15 cellular contexts compared by ENCODE assay signal in genomic region chr11:65880844-65881421, GRCh38. TPM values are rescaled to one million over a fixed set of nuclear protein-coding genes. Genes with fewer than 3 reads are reported as not detected.
A peak's percentile ranks its signal among the peaks of the same experiment; 100 is the strongest.
DNase-seq lines count a peak whose midpoint lies in the region; ATAC-seq and TF ChIP-seq lines count a peak whose summit lies in the region.
"Had no signal": no experiment of that assay in that cellular context is flagged by ENCODE, and none has a peak within 500 bp of the region (broad histone marks: within the 10 kb centered on the region; RNA-seq: fewer than 3 reads in every experiment).

No MANE protein-coding gene starts in this region.

- TF ChIP-seq POLR2A in spleen (IDR thresholded peaks at IDR 0.05): no peak

- H3K9me3 ChIP-seq in MG63: no peaks in the 10 kb centered on the region
- H3K9me3 ChIP-seq in spleen: no peaks in the 10 kb centered on the region
- H3K9me3 ChIP-seq: esophagus muscularis mucosa, tibial artery had no signal

- no peaks in the 10 kb centered on the region for H3K27me3 Mint-ChIP-seq in activated T-cell treated with anti-CD3 and anti-CD28 coated beads, Interleukin-2, amount 50 U/mL, for 4 hours (ENCODE audit: low read depth)
- no peaks in the 10 kb centered on the region for H3K27me3 Mint-ChIP-seq in activated naive CD8-positive, alpha-beta T cell treated with anti-CD3 and anti-CD28 coated beads for 36 hours

- peaks cover 8% of the 10 kb centered on the region for H3K36me3 Mint-ChIP-seq in activated T-cell treated with anti-CD3 and anti-CD28 coated beads, Interleukin-2, amount 50 U/mL, for 4 hours (ENCODE audit: insufficient read depth)
- H3K36me3 Mint-ChIP-seq in activated naive CD8-positive, alpha-beta T cell treated with anti-CD3 and anti-CD28 coated beads for 36 hours: peaks cover 21% of the 10 kb centered on the region

- peak overlapping the region in 6 of 8 donors; percentile 8 to 79 (median 52) for H3K27ac ChIP-seq in spleen
- H3K27ac ChIP-seq: esophagus muscularis mucosa, tibial artery had no signal

- ATAC-seq in activated T-cell treated with anti-CD3 and anti-CD28 coated beads, Interleukin-2, amount 50 U/mL, for 4 hours: peak in 1 of 2 donors; percentile 5
- ATAC-seq: left colon had no signal

- no peak for TF ChIP-seq CTCF in spleen (IDR thresholded peaks at IDR 0.05 in 8 of 11, conservative IDR thresholded peaks at IDR 0.05 in 3 of 11)

- DNase-seq in activated T-cell treated with anti-CD3 and anti-CD28 coated beads, Interleukin-2, amount 50 U/mL, for 4 hours: no peak
- DNase-seq in activated T-cell treated with anti-CD3 and anti-CD28 coated beads, Interleukin-2, amount 50 U/mL, for 1 hour: no peak
- peak; percentile 36 for DNase-seq in MG63
- no peak for DNase-seq in activated naive CD8-positive, alpha-beta T cell treated with anti-CD3 and anti-CD28 coated beads for 36 hours
- DNase-seq in spleen: peak; percentile 73
- DNase-seq in inferior parietal cortex (ENCODE audit: extremely low spot score): no peak
- no peak for DNase-seq in GM19238 (ENCODE audit: insufficient read length, low spot score)
- no peak for DNase-seq in stimulated activated CD4-positive, alpha-beta T cell treated with anti-CD3 and anti-CD28 coated beads, Interleukin-4, amount 100 ng/mL, for 1 hour
- DNase-seq: activated CD4-positive, alpha-beta T cell treated with anti-CD3 and anti-CD28 coated beads for 4 hours; cortex of kidney; left colon; stimulated activated CD4-positive, alpha-beta T cell treated with anti-CD3 and anti-CD28 coated beads, Interleukin-15, amount 100 ng/mL, for 24 hours; tibial artery had no signal

- H3K4me3 Mint-ChIP-seq in activated T-cell treated with anti-CD3 and anti-CD28 coated beads, Interleukin-2, amount 50 U/mL, for 4 hours: peak overlapping the region; percentile 71
- H3K4me3 Mint-ChIP-seq in activated naive CD8-positive, alpha-beta T cell treated with anti-CD3 and anti-CD28 coated beads for 36 hours: peak overlapping the region; percentile 75

- H3K27me3 ChIP-seq in MG63 (no peaks in the 10 kb centered on the region), spleen (replicated peaks in 1 of 7) (no peaks in the 10 kb centered on the region)
- H3K27me3 ChIP-seq: esophagus muscularis mucosa, tibial artery had no signal

- H3K36me3 ChIP-seq in MG63 (peaks cover 30% of the 10 kb centered on the region), spleen (peaks cover 0 to 48% (median 33%) of the 10 kb centered on the region in 6 donors)

- H3K27ac Mint-ChIP-seq in activated naive CD8-positive, alpha-beta T cell treated with anti-CD3 and anti-CD28 coated beads for 36 hours: peak overlapping the region; percentile 86

- peaks cover 5 to 62% (median 32%) of the 10 kb centered on the region in 6 donors for H3K4me1 ChIP-seq in spleen

- H3K9me3 Mint-ChIP-seq in activated T-cell treated with anti-CD3 and anti-CD28 coated beads, Interleukin-2, amount 50 U/mL, for 4 hours: no peaks in the 10 kb centered on the region
- no peaks in the 10 kb centered on the region for H3K9me3 Mint-ChIP-seq in activated naive CD8-positive, alpha-beta T cell treated with anti-CD3 and anti-CD28 coated beads for 36 hours

- H3K4me3 ChIP-seq in MG63: no peak overlapping the region
- H3K4me3 ChIP-seq in spleen: peak overlapping the region in 3 of 8 donors; percentile 34 to 58 (median 38)
- H3K4me3 ChIP-seq: esophagus muscularis mucosa, tibial artery had no signal

- intact Hi-C loops in spleen (cut with DNase I; ENCODE audit: low total_unique reads): no loop called here

- WGBS in spleen, 5 donors: 38 to 55% (median 46%) methylated on average over 5 to 7 of the region's 7 CpGs

- H3K4me1 Mint-ChIP-seq in activated T-cell treated with anti-CD3 and anti-CD28 coated beads, Interleukin-2, amount 50 U/mL, for 4 hours (ENCODE audit: low read depth): peaks cover 43% of the 10 kb centered on the region
- H3K4me1 Mint-ChIP-seq in activated naive CD8-positive, alpha-beta T cell treated with anti-CD3 and anti-CD28 coated beads for 36 hours: peaks cover 60% of the 10 kb centered on the region

RNA-seq across cellular contexts. Expression of gene CTSW, which starts 1.3 kb away (rescaled TPM):
- total RNA-seq in activated T-cell treated with anti-CD3 and anti-CD28 coated beads, Interleukin-2, amount 50 U/mL, for 4 hours: 10 to 100 TPM in 2 of 3 donors, 1 to 10 TPM in 1; 8.4 to 12.3 (median 11.2) TPM
- total RNA-seq in MG63 (2014; rRNA removed; shearing (Covaris generic); ENCODE audit: low replicate concordance): not detected in 2 replicates
- total RNA-seq in activated naive CD8-positive, alpha-beta T cell treated with anti-CD3 and anti-CD28 coated beads for 36 hours: 10 to 100 TPM; 39.3 to 41.5 TPM
- total RNA-seq in spleen: 10 to 100 TPM; 18.8 to 38.2 (median 29.5) TPM
- 10 to 100 TPM in 2 of 3 donors, 1 to 10 TPM in 1; 5.6 to 13.2 (median 10.8) TPM for polyA plus RNA-seq in spleen
- total RNA-seq: pulmonary artery endothelial cell had no signal

RNA-seq across cellular contexts. Expression of gene FIBP, which starts 7.3 kb away (rescaled TPM):
- 10 to 100 TPM; 72.8 to 86.1 (median 83.9) TPM for total RNA-seq in activated T-cell treated with anti-CD3 and anti-CD28 coated beads, Interleukin-2, amount 50 U/mL, for 4 hours
- 105 and 106 TPM in 2 replicates for total RNA-seq in MG63 (2014; rRNA removed; shearing (Covaris generic); ENCODE audit: low replicate concordance)
- 100 to 1,000 TPM; 113 to 114 TPM for total RNA-seq in activated naive CD8-positive, alpha-beta T cell treated with anti-CD3 and anti-CD28 coated beads for 36 hours
- 10 to 100 TPM; 52.3 to 79.0 (median 64.9) TPM for total RNA-seq in spleen
- 10 to 100 TPM; 61.9 to 66.3 (median 62.3) TPM for polyA plus RNA-seq in spleen

RNA-seq across cellular contexts. Expression of gene EFEMP2, which starts 8.3 kb away (rescaled TPM):
- total RNA-seq in activated T-cell treated with anti-CD3 and anti-CD28 coated beads, Interleukin-2, amount 50 U/mL, for 4 hours: 1 to 10 TPM; 1.0 to 2.9 (median 2.0) TPM
- 29.0 and 43.2 TPM in 2 replicates for total RNA-seq in MG63 (2014; rRNA removed; shearing (Covaris generic); ENCODE audit: low replicate concordance)
- 1 to 10 TPM; 8.5 to 8.9 TPM for total RNA-seq in activated naive CD8-positive, alpha-beta T cell treated with anti-CD3 and anti-CD28 coated beads for 36 hours
- 10 to 100 TPM; 21.0 to 53.5 (median 38.4) TPM for total RNA-seq in spleen
- 10 to 100 TPM; 22.5 to 39.1 (median 31.4) TPM for polyA plus RNA-seq in spleen

RNA-seq across cellular contexts. Expression of gene CCDC85B, which starts 9.5 kb away (rescaled TPM):
- 100 to 1,000 TPM in 1 of 3 donors, 10 to 100 TPM in 2; 77.8 to 116 (median 95.6) TPM for total RNA-seq in activated T-cell treated with anti-CD3 and anti-CD28 coated beads, Interleukin-2, amount 50 U/mL, for 4 hours
- 99.6 and 131 TPM in 2 replicates for total RNA-seq in MG63 (2014; rRNA removed; shearing (Covaris generic); ENCODE audit: low replicate concordance)
- total RNA-seq in activated naive CD8-positive, alpha-beta T cell treated with anti-CD3 and anti-CD28 coated beads for 36 hours: 10 to 100 TPM; 78.5 to 81.3 TPM
- 10 to 100 TPM; 38.7 to 61.7 (median 44.4) TPM for total RNA-seq in spleen
- polyA plus RNA-seq in spleen: 100 to 1,000 TPM in 1 of 3 donors, 10 to 100 TPM in 2; 53.9 to 131 (median 96.2) TPM

RNA-seq across cellular contexts. Expression of gene FOSL1, which starts 19.3 kb away (rescaled TPM):
- total RNA-seq in activated T-cell treated with anti-CD3 and anti-CD28 coated beads, Interleukin-2, amount 50 U/mL, for 4 hours: 10 to 100 TPM; 75.6 to 77.2 (median 76.9) TPM
- 37.3 and 54.7 TPM in 2 replicates for total RNA-seq in MG63 (2014; rRNA removed; shearing (Covaris generic); ENCODE audit: low replicate concordance)
- total RNA-seq in activated naive CD8-positive, alpha-beta T cell treated with anti-CD3 and anti-CD28 coated beads for 36 hours: 10 to 100 TPM; 15.8 to 16.0 TPM
- 1 to 10 TPM in 6 of 7 donors, under 1 TPM in 1; 0.42 to 5.4 (median 1.6) TPM for total RNA-seq in spleen
- 1 to 10 TPM in 2 of 3 donors, under 1 TPM in 1; 0.59 to 1.2 (median 1.2) TPM for polyA plus RNA-seq in spleen

Comparison
In these comparisons a context has a peak if more than half of its experiments do, and no peak if none do; other contexts are left out.
1. DNase-seq: peak in MG63 (single experiment) and spleen (single experiment); none in activated T-cell treated with anti-CD3 and anti-CD28 coated beads, Interleukin-2, amount 50 U/mL, for 4 hours (single experiment), activated T-cell treated with anti-CD3 and anti-CD28 coated beads, Interleukin-2, amount 50 U/mL, for 1 hour (single experiment), activated naive CD8-positive, alpha-beta T cell treated with anti-CD3 and anti-CD28 coated beads for 36 hours (single experiment), inferior parietal cortex (single experiment), GM19238 (single experiment) and stimulated activated CD4-positive, alpha-beta T cell treated with anti-CD3 and anti-CD28 coated beads, Interleukin-4, amount 100 ng/mL, for 1 hour (single experiment).